ENCODE assay signal across 10 cellular contexts in the genomic region with DNA sequence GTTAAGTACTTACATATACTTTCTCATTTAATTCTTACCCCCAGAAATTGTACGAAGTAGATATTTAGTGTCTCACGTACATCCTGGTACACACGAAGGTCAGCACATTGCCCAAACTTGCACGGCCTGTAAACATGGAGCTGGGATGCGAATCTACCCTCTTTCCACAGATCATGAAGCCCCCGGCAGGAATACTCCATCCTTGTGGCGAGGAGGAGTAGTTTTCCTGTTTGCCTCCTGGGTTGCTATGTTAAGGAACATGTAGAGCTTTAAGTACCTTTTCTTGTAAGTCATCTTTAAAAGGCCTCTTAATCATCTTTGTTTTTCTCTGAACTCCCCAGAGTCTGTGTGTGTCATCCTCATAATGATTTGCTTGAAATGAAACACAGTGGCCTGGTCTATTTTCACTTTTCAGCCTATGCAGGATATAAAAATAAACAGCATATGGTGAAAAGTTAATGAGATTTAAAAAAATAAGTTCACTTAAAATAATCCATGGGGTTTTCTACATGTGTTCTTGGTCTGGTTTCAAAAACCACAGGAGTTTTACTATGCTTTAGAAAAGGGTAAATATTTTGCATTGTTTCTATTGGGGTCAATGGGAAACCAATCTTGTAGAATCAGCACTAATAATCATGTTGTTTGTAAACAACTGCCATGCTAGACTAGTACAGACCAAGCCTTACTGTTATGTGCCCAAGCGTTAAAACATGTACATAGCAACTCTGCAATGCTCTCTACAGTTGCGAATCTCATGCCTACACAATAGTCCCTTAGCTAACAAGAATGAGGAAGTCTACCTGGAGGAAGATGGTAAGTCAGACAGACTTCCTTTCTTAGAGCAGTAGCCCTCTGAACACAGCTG. TPM values are rescaled to one million over a fixed set of nuclear protein-coding genes. Genes with fewer than 3 reads are reported as not detected.
DNase-seq lines count a peak whose midpoint lies in the region; ATAC-seq and TF ChIP-seq lines count a peak whose summit lies in the region.
"Had no signal": no experiment of that assay in that cellular context is flagged by ENCODE, and none has a peak within 500 bp of the region (broad histone marks: within the 10 kb centered on the region; RNA-seq: fewer than 3 reads in every experiment).

No MANE protein-coding gene starts in this region.

- no peak overlapping the region for H3K27ac ChIP-seq in suprapubic skin
- H3K27ac ChIP-seq in tibial nerve: no peak overlapping the region

- TF ChIP-seq POLR2A in suprapubic skin (IDR thresholded peaks at IDR 0.05): no peak
- TF ChIP-seq POLR2A in tibial nerve (IDR thresholded peaks at IDR 0.05): no peak

- no peak for TF ChIP-seq EP300 in suprapubic skin (IDR thresholded peaks at IDR 0.05)
- no peak for TF ChIP-seq EP300 in tibial nerve (IDR thresholded peaks at IDR 0.05)

- H3K27me3 Mint-ChIP-seq in activated T-helper 17 cell treated with anti-CD3 and anti-CD28 coated beads, Interleukin-2, amount 50 U/mL, for 72 hours: no peaks in the 10 kb centered on the region

- H3K36me3 Mint-ChIP-seq in activated T-helper 17 cell treated with anti-CD3 and anti-CD28 coated beads, Interleukin-2, amount 50 U/mL, for 72 hours (ENCODE audit: low read depth): no peaks in the 10 kb centered on the region

- H3K4me3 Mint-ChIP-seq in activated T-helper 17 cell treated with anti-CD3 and anti-CD28 coated beads, Interleukin-2, amount 50 U/mL, for 72 hours: no peak overlapping the region

- peak; percentile 82 for DNase-seq in GM12864 (ENCODE audit: low read depth)
- DNase-seq in activated CD8-positive, alpha-beta memory T cell treated with anti-CD3 and anti-CD28 coated beads, Interleukin-2, amount 50 U/mL, for 48 hours: no peak
- no peak for DNase-seq in NCI-H1105 treated with DMSO at 0.1 percent for 48 hours (lab: John Stamatoyannopoulos, UW)
- DNase-seq in suprapubic skin (ENCODE audit: low spot score in 2 of 2): no peak
- no peak for DNase-seq in tibial nerve (ENCODE audit: low spot score in 2 of 2)
- DNase-seq: DND-41, foreskin melanocyte had no signal

- no peaks in the 10 kb centered on the region for H3K27me3 ChIP-seq in suprapubic skin
- no peaks in the 10 kb centered on the region for H3K27me3 ChIP-seq in tibial nerve

- 87% methylated on average over 9 of the region's 9 CpGs for WGBS in suprapubic skin
- WGBS in tibial nerve, 2 donors: 82 to 87% methylated on average over 9 of the region's 9 CpGs

- H3K4me3 ChIP-seq in GM12864 (ENCODE audit: low read depth, low read length): peak overlapping the region; percentile 34
- H3K4me3 ChIP-seq in suprapubic skin: no peak overlapping the region
- H3K4me3 ChIP-seq in tibial nerve: no peak overlapping the region

- no peaks in the 10 kb centered on the region for H3K4me1 ChIP-seq in suprapubic skin
- H3K4me1 ChIP-seq in tibial nerve: no peaks in the 10 kb centered on the region

- TF ChIP-seq CTCF in GM12864 (IDR thresholded peaks at IDR 0.05; ENCODE audit: low read depth, low read length, missing control alignments): peak; percentile 11
- TF ChIP-seq CTCF in suprapubic skin (IDR thresholded peaks at IDR 0.05): no peak
- no peak for TF ChIP-seq CTCF in tibial nerve (IDR thresholded peaks at IDR 0.05)

- peaks cover 3% of the 10 kb centered on the region for H3K4me1 Mint-ChIP-seq in activated T-helper 17 cell treated with anti-CD3 and anti-CD28 coated beads, Interleukin-2, amount 50 U/mL, for 72 hours

- ATAC-seq in GM19455 (IDR thresholded peaks at IDR 0.05; ENCODE audit: unreplicated experiment) (peak; percentile 94), HG03103 (IDR thresholded peaks at IDR 0.05; ENCODE audit: low read depth, unreplicated experiment) (peak; percentile 93)
- ATAC-seq in activated T-helper 17 cell treated with anti-CD3 and anti-CD28 coated beads, Interleukin-2, amount 50 U/mL, for 72 hours (replicated peaks): peak; percentile 75

- H3K9me3 ChIP-seq in suprapubic skin: no peaks in the 10 kb centered on the region
- no peaks in the 10 kb centered on the region for H3K9me3 ChIP-seq in tibial nerve

- H3K36me3 ChIP-seq in suprapubic skin (no peaks in the 10 kb centered on the region), tibial nerve (no peaks in the 10 kb centered on the region)

- peak overlapping the region; percentile 54 for H3K27ac Mint-ChIP-seq in activated T-helper 17 cell treated with anti-CD3 and anti-CD28 coated beads, Interleukin-2, amount 50 U/mL, for 72 hours

- H3K9me3 Mint-ChIP-seq in activated T-helper 17 cell treated with anti-CD3 and anti-CD28 coated beads, Interleukin-2, amount 50 U/mL, for 72 hours: peaks cover 3% of the 10 kb centered on the region

RNA-seq across cellular contexts. Expression of gene ARID1B, which starts 9.3 kb away (rescaled TPM):
- 10 to 100 TPM; 66.7 to 67.3 TPM for total RNA-seq in activated T-helper 17 cell treated with anti-CD3 and anti-CD28 coated beads, Interleukin-2, amount 50 U/mL, for 72 hours
- total RNA-seq in suprapubic skin (100 to 1,000 TPM; 102 to 233 (median 129) TPM), tibial nerve (100 to 1,000 TPM in 3 of 4 donors, 10 to 100 TPM in 1; 91.5 to 123 (median 110) TPM)
